ENCODE assay signal across 8 cellular contexts in the genomic region with DNA sequence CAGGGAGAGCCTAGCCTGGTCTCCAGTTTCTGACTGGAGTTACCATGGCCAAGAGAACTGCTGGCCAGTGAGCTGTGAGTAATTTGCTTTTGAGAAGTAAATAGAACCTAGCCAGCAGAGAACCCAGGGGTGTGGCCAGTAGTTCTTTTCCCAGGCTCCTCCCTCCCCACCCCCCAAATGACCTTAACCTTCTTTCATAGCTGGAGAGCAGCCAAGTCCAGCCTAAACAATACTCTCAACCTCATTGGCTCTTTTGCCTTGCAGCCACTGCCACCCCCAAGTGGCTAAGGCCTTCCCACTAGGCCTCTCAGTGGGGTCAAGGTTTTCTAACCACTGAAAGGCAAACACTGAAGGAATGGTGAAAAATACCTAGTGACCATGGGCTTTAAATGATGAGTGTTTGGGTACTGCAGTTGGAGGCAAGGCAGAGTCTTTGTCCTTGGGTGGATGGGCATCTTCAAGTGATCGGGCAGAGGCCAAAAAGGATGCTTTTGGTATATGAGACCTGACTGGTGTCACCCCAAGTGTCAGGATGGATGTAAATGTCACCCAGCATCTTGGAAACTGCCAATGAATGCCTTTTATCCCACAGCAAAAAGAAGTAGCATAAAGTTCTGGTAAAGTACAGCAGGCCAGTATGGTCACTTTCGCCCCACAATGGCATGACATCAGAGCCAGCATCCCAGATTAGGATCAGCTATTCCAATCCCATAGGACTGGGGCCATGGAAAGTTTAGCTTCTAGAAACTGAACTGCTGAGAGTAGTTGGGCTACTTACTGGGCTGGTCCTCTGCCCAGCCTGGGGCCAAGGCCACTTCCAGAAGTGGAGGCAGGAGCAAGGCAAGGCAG. TPM values are rescaled to one million over a fixed set of nuclear protein-coding genes. Genes with fewer than 3 reads are reported as not detected.
DNase-seq lines count a peak whose midpoint lies in the region; ATAC-seq and TF ChIP-seq lines count a peak whose summit lies in the region.

No MANE protein-coding gene starts in this region.

- no peak for DNase-seq in stimulated activated naive CD8-positive, alpha-beta T cell treated with anti-CD3 and anti-CD28 coated beads, Interleukin-15, Interleukin-2, amounts not matched to agents 100 U/mL and 50 U/mL, for 24 hours
- peak; percentile 25 for DNase-seq in progenitor cell of endocrine pancreas (ENCODE audit: low spot score, unreplicated experiment)
- no peak for DNase-seq in NCI-H1694 treated with DMSO at 0.1 percent for 48 hours (lab: John Stamatoyannopoulos, UW)

- no peak overlapping the region for H3K4me3 Mint-ChIP-seq in stimulated activated naive CD8-positive, alpha-beta T cell treated with anti-CD3 and anti-CD28 coated beads, Interleukin-15, Interleukin-2, amounts not matched to agents 100 ng/mL and 50 ng/mL, for 24 hours
- H3K4me3 Mint-ChIP-seq in progenitor cell of endocrine pancreas (ENCODE audit: low read depth) = no peak overlapping the region

- H3K4me1 Mint-ChIP-seq in stimulated activated naive CD8-positive, alpha-beta T cell treated with anti-CD3 and anti-CD28 coated beads, Interleukin-15, Interleukin-2, amounts not matched to agents 100 ng/mL and 50 ng/mL, for 24 hours (ENCODE audit: low read depth) = peaks cover 77% of the 10 kb centered on the region
- peaks cover 49% of the 10 kb centered on the region for H3K4me1 Mint-ChIP-seq in progenitor cell of endocrine pancreas (ENCODE audit: low read depth)

- H3K36me3 Mint-ChIP-seq in stimulated activated naive CD8-positive, alpha-beta T cell treated with anti-CD3 and anti-CD28 coated beads, Interleukin-15, Interleukin-2, amounts not matched to agents 100 ng/mL and 50 ng/mL, for 24 hours (ENCODE audit: low read depth) = peaks cover 24% of the 10 kb centered on the region
- peaks cover 13% of the 10 kb centered on the region for H3K36me3 Mint-ChIP-seq in progenitor cell of endocrine pancreas (ENCODE audit: insufficient read depth)

- H3K27ac ChIP-seq in SU-DHL-6 (ENCODE audit: low read depth, low read length) (peak overlapping the region; percentile 98; the same call in 1 of the 2 replicates), gastroesophageal sphincter (peak overlapping the region; percentile 60 to 99 (median 88))

- no peak for ATAC-seq in stimulated activated naive CD8-positive, alpha-beta T cell treated with anti-CD3 and anti-CD28 coated beads, Interleukin-15, Interleukin-2, amounts not matched to agents 100 U/mL and 50 U/mL, for 24 hours
- ATAC-seq in gastroesophageal sphincter = peak; percentile 50
- ATAC-seq in GM18907 (IDR thresholded peaks at IDR 0.05; ENCODE audit: unreplicated experiment) = no peak
- no peak for ATAC-seq in GM18868 (IDR thresholded peaks at IDR 0.05; ENCODE audit: unreplicated experiment)

- no peak for TF ChIP-seq POLR2A in gastroesophageal sphincter (IDR thresholded peaks at IDR 0.05)

- H3K9me2 ChIP-seq in SU-DHL-6 (replicated peaks; ENCODE audit: insufficient read depth, low read length) = no peaks in the 10 kb centered on the region

- H2AFZ ChIP-seq in SU-DHL-6 (ENCODE audit: low read depth, low read length, severe bottlenecking) = no peak overlapping the region

- H3K36me3 ChIP-seq in SU-DHL-6 (ENCODE audit: low read length) (no peaks in the 10 kb centered on the region; the same call in 1 of the 2 replicates), gastroesophageal sphincter (peaks cover 0 to 23% of the 10 kb centered on the region in 2 donors)

- H3K4me2 ChIP-seq in SU-DHL-6 (ENCODE audit: low read depth, low read length, poor library complexity, severe bottlenecking) = no peak overlapping the region

- 50% methylated on average over 1 of the region's 2 CpGs; no CpG with 5 or more reads in 1 of the 2 donors for WGBS in gastroesophageal sphincter (ENCODE audit: low coverage in 1 of 2), 2 donors

- H3K9me3 Mint-ChIP-seq in stimulated activated naive CD8-positive, alpha-beta T cell treated with anti-CD3 and anti-CD28 coated beads, Interleukin-15, Interleukin-2, amounts not matched to agents 100 ng/mL and 50 ng/mL, for 24 hours = no peaks in the 10 kb centered on the region
- H3K9me3 Mint-ChIP-seq in progenitor cell of endocrine pancreas (ENCODE audit: low read depth) = no peaks in the 10 kb centered on the region

- peaks cover 73% of the 10 kb centered on the region for H3F3A ChIP-seq in SU-DHL-6 (ENCODE audit: insufficient read depth)

- TF ChIP-seq CTCF in SU-DHL-6 (IDR thresholded peaks at IDR 0.05; ENCODE audit: insufficient read depth, low read length, poor library complexity, severe bottlenecking) (no peak), gastroesophageal sphincter (IDR thresholded peaks at IDR 0.05) (peak in 1 of 4 experiments; percentile 28), progenitor cell of endocrine pancreas (IDR thresholded peaks at IDR 0.05; ENCODE audit: unreplicated experiment) (no peak)

- H3K9me3 ChIP-seq in SU-DHL-6 (ENCODE audit: insufficient read depth, low read length) (no peaks in the 10 kb centered on the region), gastroesophageal sphincter (no peaks in the 10 kb centered on the region)

- H3K79me2 ChIP-seq in SU-DHL-6 (ENCODE audit: insufficient read depth, low read length) = no peaks in the 10 kb centered on the region; the same call in 1 of the 2 replicates

- no peaks in the 10 kb centered on the region for H3K27me3 ChIP-seq in SU-DHL-6 (ENCODE audit: low read length)
- H3K27me3 ChIP-seq in gastroesophageal sphincter = no peaks in the 10 kb centered on the region

- no peak overlapping the region for H3K9ac ChIP-seq in SU-DHL-6 (ENCODE audit: low read length)

- TF ChIP-seq EP300 in gastroesophageal sphincter (IDR thresholded peaks at IDR 0.05) = no peak

- no peak overlapping the region for H3K4me3 ChIP-seq in SU-DHL-6 (ENCODE audit: insufficient read depth, low read length, poor library complexity, severe bottlenecking)
- H3K4me3 ChIP-seq in gastroesophageal sphincter = no peak overlapping the region

- peak overlapping the region; percentile 62 for H3K27ac Mint-ChIP-seq in stimulated activated naive CD8-positive, alpha-beta T cell treated with anti-CD3 and anti-CD28 coated beads, Interleukin-15, Interleukin-2, amounts not matched to agents 100 ng/mL and 50 ng/mL, for 24 hours
- peak overlapping the region; percentile 85 for H3K27ac Mint-ChIP-seq in progenitor cell of endocrine pancreas

- peaks cover 10 to 64% (median 32%) of the 10 kb centered on the region in 3 donors for H3K4me1 ChIP-seq in gastroesophageal sphincter

- no peaks in the 10 kb centered on the region for H4K20me1 ChIP-seq in SU-DHL-6 (ENCODE audit: low read depth, low read length)

- H3K27me3 Mint-ChIP-seq in stimulated activated naive CD8-positive, alpha-beta T cell treated with anti-CD3 and anti-CD28 coated beads, Interleukin-15, Interleukin-2, amounts not matched to agents 100 ng/mL and 50 ng/mL, for 24 hours = no peaks in the 10 kb centered on the region
- no peaks in the 10 kb centered on the region for H3K27me3 Mint-ChIP-seq in progenitor cell of endocrine pancreas

RNA-seq across cellular contexts. Expression of gene PIGV, which starts 3.5 kb away (rescaled TPM):
- 10 to 100 TPM; 13.7 to 30.0 (median 15.5) TPM for total RNA-seq in gastroesophageal sphincter
- total RNA-seq in progenitor cell of endocrine pancreas = 10.2 and 12.1 TPM in 2 replicates

RNA-seq across cellular contexts. Expression of gene ZDHHC18, which starts 42.2 kb away (rescaled TPM):
- total RNA-seq in gastroesophageal sphincter (10 to 100 TPM; 10.5 to 36.9 (median 17.1) TPM), progenitor cell of endocrine pancreas (22.9 and 26.1 TPM in 2 replicates)
